12 cellular contexts compared by ENCODE assay signal in genomic region chr12:57011438-57012424, GRCh38. TPM values are rescaled to one million over a fixed set of nuclear protein-coding genes. Genes with fewer than 3 reads are reported as not detected.
A peak's percentile ranks its signal among the peaks of the same experiment; 100 is the strongest.
DNase-seq lines count a peak whose midpoint lies in the region; ATAC-seq and TF ChIP-seq lines count a peak whose summit lies in the region.
"Had no signal": no experiment of that assay in that cellular context is flagged by ENCODE, and none has a peak within 500 bp of the region (broad histone marks: within the 10 kb centered on the region; RNA-seq: fewer than 3 reads in every experiment).

No MANE protein-coding gene starts in this region.

- no peaks in the 10 kb centered on the region for H3K36me3 ChIP-seq in mammary epithelial cell (ENCODE audit: insufficient read depth, low read length)
- H3K36me3 ChIP-seq: tibial nerve had no signal

- DNase-seq in mammary epithelial cell (no peak), MCF 10A (ENCODE audit: unreplicated experiment) (no peak), GM13976 (ENCODE audit: low spot score) (no peak), hippocampal formation (lab: John Stamatoyannopoulos, UW) (no peak), NCI-H187 (lab: John Stamatoyannopoulos, UW) (no peak)
- DNase-seq in activated T-cell treated with anti-CD3 and anti-CD28 coated beads, Interleukin-2, amount 50 U/mL, for 72 hours = peak in 1 of 2 donors; percentile 14
- DNase-seq: NCI-H1092 had no signal

- H3K4me3 ChIP-seq in mammary epithelial cell (replicated peaks in 1 of 3; ENCODE audit: insufficient read depth in 1 of 3, low read depth in 2 of 3, low read length in 3 of 3) = no peak overlapping the region
- H3K4me3 ChIP-seq: tibial nerve had no signal

- no peaks in the 10 kb centered on the region for H3K9me3 Mint-ChIP-seq in MCF 10A (ENCODE audit: unreplicated experiment)
- no peaks in the 10 kb centered on the region for H3K9me3 Mint-ChIP-seq in activated T-cell treated with anti-CD3 and anti-CD28 coated beads, Interleukin-2, amount 50 U/mL, for 72 hours
- no peaks in the 10 kb centered on the region for H3K9me3 Mint-ChIP-seq in stimulated activated naive CD8-positive, alpha-beta T cell treated with anti-CD3 and anti-CD28 coated beads, Interleukin-15, Interleukin-2, amounts not matched to agents 100 ng/mL and 50 ng/mL, for 24 hours

- H3K79me2 ChIP-seq in mammary epithelial cell (ENCODE audit: insufficient read depth, low read length) = no peaks in the 10 kb centered on the region

- peak overlapping the region; percentile 9 for H2AFZ ChIP-seq in mammary epithelial cell (ENCODE audit: low read depth, low read length)

- WGBS in mammary epithelial cell (ENCODE audit: low coverage, missing lambda C conversion rate) = 31% methylated on average over 8 of the region's 12 CpGs

- peaks cover 6% of the 10 kb centered on the region for H3K4me1 Mint-ChIP-seq in MCF 10A (ENCODE audit: insufficient read depth, unreplicated experiment)
- peaks cover 56% of the 10 kb centered on the region for H3K4me1 Mint-ChIP-seq in activated T-cell treated with anti-CD3 and anti-CD28 coated beads, Interleukin-2, amount 50 U/mL, for 72 hours (ENCODE audit: low read depth)
- H3K4me1 Mint-ChIP-seq in stimulated activated naive CD8-positive, alpha-beta T cell treated with anti-CD3 and anti-CD28 coated beads, Interleukin-15, Interleukin-2, amounts not matched to agents 100 ng/mL and 50 ng/mL, for 24 hours (ENCODE audit: low read depth) = peaks cover 50% of the 10 kb centered on the region

- H3K9ac ChIP-seq in mammary epithelial cell (ENCODE audit: insufficient read depth, low read length) = no peak overlapping the region

- no peak for TF ChIP-seq CTCF in mammary epithelial cell (conservative IDR thresholded peaks at IDR 0.05 in 1 of 2, IDR thresholded peaks at IDR 0.05 in 1 of 2; ENCODE audit: extremely low read depth in 1 of 2, insufficient read depth in 1 of 2, low read depth in 1 of 2, low read length in 2 of 2)
- TF ChIP-seq CTCF in MCF 10A (IDR thresholded peaks at IDR 0.05; ENCODE audit: unreplicated experiment) = no peak
- no peak for TF ChIP-seq CTCF in GM13976 (IDR thresholded peaks at IDR 0.05; ENCODE audit: borderline replicate concordance, control extremely low read depth, extremely low read depth, insufficient read depth, missing control alignments)

- H3K9me3 ChIP-seq in mammary epithelial cell (replicated peaks; ENCODE audit: insufficient read depth, low read length) = no peaks in the 10 kb centered on the region
- H3K9me3 ChIP-seq: tibial nerve had no signal

- H3K27ac Mint-ChIP-seq in MCF 10A (ENCODE audit: low read depth, unreplicated experiment) = no peak overlapping the region
- peak overlapping the region; percentile 41 for H3K27ac Mint-ChIP-seq in activated T-cell treated with anti-CD3 and anti-CD28 coated beads, Interleukin-2, amount 50 U/mL, for 72 hours
- peak overlapping the region; percentile 52 for H3K27ac Mint-ChIP-seq in stimulated activated naive CD8-positive, alpha-beta T cell treated with anti-CD3 and anti-CD28 coated beads, Interleukin-15, Interleukin-2, amounts not matched to agents 100 ng/mL and 50 ng/mL, for 24 hours

- no peaks in the 10 kb centered on the region for H3K27me3 ChIP-seq in mammary epithelial cell (ENCODE audit: insufficient read depth, low read length)

- H4K20me1 ChIP-seq in mammary epithelial cell (ENCODE audit: insufficient read depth, low read length) = no peaks in the 10 kb centered on the region

- POLR2A ChIA-PET in MCF 10A (lab: Yijun Ruan, JAX) = interaction anchor here (0.8 kb wide), 1 partner anchor 33 kb away, joined by 3 read pairs; no protein-coding TSS in a partner anchor

- H3K36me3 Mint-ChIP-seq in MCF 10A (ENCODE audit: insufficient read depth, unreplicated experiment) = no peaks in the 10 kb centered on the region
- no peaks in the 10 kb centered on the region for H3K36me3 Mint-ChIP-seq in activated T-cell treated with anti-CD3 and anti-CD28 coated beads, Interleukin-2, amount 50 U/mL, for 72 hours (ENCODE audit: insufficient read depth in 2 of 2)
- no peaks in the 10 kb centered on the region for H3K36me3 Mint-ChIP-seq in stimulated activated naive CD8-positive, alpha-beta T cell treated with anti-CD3 and anti-CD28 coated beads, Interleukin-15, Interleukin-2, amounts not matched to agents 100 ng/mL and 50 ng/mL, for 24 hours (ENCODE audit: low read depth)

- dilution Hi-C loops in mammary epithelial cell (cut with HindIII; ENCODE audit: low sequenced_read_pairs) = no loop called here

- CTCF ChIA-PET in mammary epithelial cell (lab: Charles Lee; ENCODE audit: low non-redundant PET) (no interaction called here), MCF 10A (lab: Yijun Ruan, JAX) (interaction anchor here (0.8 to 11.3 kb wide), 6 partner anchors 7 to 248 kb away, joined by 3 to 231 read pairs (median 4); no protein-coding TSS in a partner anchor)

- H3K27ac ChIP-seq in mammary epithelial cell (ENCODE audit: insufficient read depth, low read depth, low read length) = no peak overlapping the region
- H3K27ac ChIP-seq: tibial nerve had no signal

- in situ Hi-C loops in mammary epithelial cell (cut with MboI; ENCODE audit: low sequenced_read_pairs in 2 of 2) = loop anchor here in 1 of 2 donors (5.0 kb wide), 1 partner anchor 36 kb away; no protein-coding TSS in a partner anchor
- in situ Hi-C loops in GM13976 (cut with MboI; ENCODE audit: low sequenced_read_pairs, unreplicated experiment) = loop anchor here (10.0 kb wide), 1 partner anchor 53 kb away; no protein-coding TSS in a partner anchor

- peaks cover 40% of the 10 kb centered on the region for H3K27me3 Mint-ChIP-seq in MCF 10A (ENCODE audit: insufficient read depth, unreplicated experiment)
- peaks cover 7% of the 10 kb centered on the region for H3K27me3 Mint-ChIP-seq in activated T-cell treated with anti-CD3 and anti-CD28 coated beads, Interleukin-2, amount 50 U/mL, for 72 hours (ENCODE audit: low read depth)
- H3K27me3 Mint-ChIP-seq in stimulated activated naive CD8-positive, alpha-beta T cell treated with anti-CD3 and anti-CD28 coated beads, Interleukin-15, Interleukin-2, amounts not matched to agents 100 ng/mL and 50 ng/mL, for 24 hours = peaks cover 12% of the 10 kb centered on the region

- H3K4me2 ChIP-seq in mammary epithelial cell (ENCODE audit: insufficient read depth, low read depth, low read length) = no peak overlapping the region

- no peaks in the 10 kb centered on the region for H3K4me1 ChIP-seq in mammary epithelial cell (ENCODE audit: insufficient read depth, low read length)

- ATAC-seq in HG03025 (IDR thresholded peaks at IDR 0.05; ENCODE audit: low FRiP score, unreplicated experiment) = peak; percentile 45
- peak; percentile 76 to 85 for ATAC-seq in activated T-cell treated with anti-CD3 and anti-CD28 coated beads, Interleukin-2, amount 50 U/mL, for 72 hours (replicated peaks in 1 of 2)

- BruUV-seq in mammary epithelial cell (replicated peaks; lab: Mats Ljungman, UMichigan) = no TSS peak
- no TSS peak for BruUV-seq in MCF 10A (replicated peaks; lab: Mats Ljungman, UMichigan)

- intact Hi-C loops in mammary epithelial cell (cut with micrococcal nuclease) (no loop called here), MCF 10A (cut with micrococcal nuclease) (no loop called here)

- no peak overlapping the region for H3K4me3 Mint-ChIP-seq in MCF 10A (ENCODE audit: unreplicated experiment)
- peak overlapping the region; percentile 55 to 62 for H3K4me3 Mint-ChIP-seq in activated T-cell treated with anti-CD3 and anti-CD28 coated beads, Interleukin-2, amount 50 U/mL, for 72 hours
- H3K4me3 Mint-ChIP-seq in stimulated activated naive CD8-positive, alpha-beta T cell treated with anti-CD3 and anti-CD28 coated beads, Interleukin-15, Interleukin-2, amounts not matched to agents 100 ng/mL and 50 ng/mL, for 24 hours = no peak overlapping the region

RNA-seq across cellular contexts. Expression of gene TAC3, which starts 4.6 kb away (rescaled TPM):
- total RNA-seq in mammary epithelial cell = not detected
- polyA plus RNA-seq in mammary epithelial cell = not detected
- polyA minus RNA-seq in mammary epithelial cell = not detected
- total RNA-seq in MCF 10A (2022) = not detected in 2 replicates
- total RNA-seq in activated T-cell treated with anti-CD3 and anti-CD28 coated beads, Interleukin-2, amount 50 U/mL, for 72 hours = 1 to 10 TPM; 4.2 to 4.4 TPM
- total RNA-seq: liver; T-helper 2 cell treated with Interferon-gamma antibody and Interleukin-4, amounts not matched to agents 100 ng/mL and 5 ng/mL, for 36 hours; tibial nerve had no signal
- polyA plus RNA-seq: liver had no signal

RNA-seq across cellular contexts. Expression of gene ZBTB39, which starts 5.4 kb away (rescaled TPM):
- total RNA-seq in mammary epithelial cell (1 to 10 TPM; 5.7 to 8.0 TPM), MCF 10A (2022) (5.2 and 6.2 TPM in 2 replicates)
- polyA plus RNA-seq in mammary epithelial cell = 4.5 TPM
- polyA minus RNA-seq in mammary epithelial cell = 7.7 TPM
- total RNA-seq in activated T-cell treated with anti-CD3 and anti-CD28 coated beads, Interleukin-2, amount 50 U/mL, for 72 hours = 10 to 100 TPM in 1 of 2 donors, 1 to 10 TPM in 1; 9.7 to 10.3 TPM

RNA-seq across cellular contexts. Expression of gene MYO1A, which starts 38.2 kb away (rescaled TPM):
- total RNA-seq in mammary epithelial cell (not detected), MCF 10A (2022) (0.12 and 0.42 TPM in 2 replicates)
- polyA plus RNA-seq in mammary epithelial cell = 0.03 TPM
- polyA minus RNA-seq in mammary epithelial cell = not detected
- total RNA-seq in activated T-cell treated with anti-CD3 and anti-CD28 coated beads, Interleukin-2, amount 50 U/mL, for 72 hours = 10 to 100 TPM; 11.4 to 13.4 TPM

RNA-seq across cellular contexts. Expression of gene RDH16, which starts 54.3 kb away (rescaled TPM):
- under 1 TPM in 1 of 2 donors, not detected in 1; 0.16 TPM for total RNA-seq in mammary epithelial cell
- 0.06 TPM for polyA plus RNA-seq in mammary epithelial cell
- polyA minus RNA-seq in mammary epithelial cell = not detected
- 0.10 and 0.16 TPM in 2 replicates for total RNA-seq in MCF 10A (2022)
- 1 to 10 TPM; 1.5 to 2.1 TPM for total RNA-seq in activated T-cell treated with anti-CD3 and anti-CD28 coated beads, Interleukin-2, amount 50 U/mL, for 72 hours

Comparison
In these comparisons a context has a peak if more than half of its experiments do, and no peak if none do; other contexts are left out.
1. H3K4me3 Mint-ChIP-seq: peak in activated T-cell treated with anti-CD3 and anti-CD28 coated beads, Interleukin-2, amount 50 U/mL, for 72 hours (2 of 2); none in MCF 10A (single experiment) and stimulated activated naive CD8-positive, alpha-beta T cell treated with anti-CD3 and anti-CD28 coated beads, Interleukin-15, Interleukin-2, amounts not matched to agents 100 ng/mL and 50 ng/mL, for 24 hours (single experiment).